ENCODE assay signal across 11 cellular contexts in the genomic region with DNA sequence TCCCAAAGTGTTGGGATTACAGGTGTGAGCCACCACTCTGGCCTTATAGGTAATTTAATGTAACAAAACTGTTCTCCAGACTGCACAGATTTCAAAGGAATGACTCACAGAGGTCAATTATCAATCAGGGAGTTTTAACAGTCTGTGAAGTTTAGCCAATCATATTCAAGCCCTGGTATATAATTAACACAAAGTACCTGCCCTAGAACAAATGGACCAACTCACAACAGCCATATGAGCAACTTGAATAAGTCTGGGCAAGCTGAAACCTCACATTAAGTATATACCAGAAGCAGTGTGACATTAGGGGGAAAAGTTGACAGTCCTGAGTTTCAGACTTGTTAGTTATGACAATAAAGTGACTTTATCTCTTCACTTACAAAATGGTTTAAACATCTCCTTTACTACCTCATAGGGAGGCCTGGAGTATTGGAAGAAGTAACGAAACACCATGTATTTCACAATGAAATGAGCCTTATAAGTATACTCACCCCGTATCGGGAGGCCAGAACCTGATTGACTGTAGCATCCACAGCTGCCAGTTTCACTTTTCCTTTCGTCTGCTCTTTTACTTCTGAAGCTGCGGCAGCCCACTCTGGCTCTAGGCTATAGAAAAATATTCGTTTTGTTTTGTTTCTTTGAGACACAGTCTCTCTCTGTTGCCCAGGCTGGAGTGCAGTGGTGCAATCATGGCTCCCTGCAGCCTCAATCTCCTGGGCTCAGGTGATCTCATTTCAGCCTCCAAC. TPM values are rescaled to one million over a fixed set of nuclear protein-coding genes. Genes with fewer than 3 reads are reported as not detected.
A peak's percentile ranks its signal among the peaks of the same experiment; 100 is the strongest.
DNase-seq lines count a peak whose midpoint lies in the region; ATAC-seq and TF ChIP-seq lines count a peak whose summit lies in the region.
"Had no signal": no experiment of that assay in that cellular context is flagged by ENCODE, and none has a peak within 500 bp of the region (broad histone marks: within the 10 kb centered on the region; RNA-seq: fewer than 3 reads in every experiment).

No MANE protein-coding gene starts in this region.

- no peaks in the 10 kb centered on the region for H3K27me3 Mint-ChIP-seq in endodermal cell (ENCODE audit: insufficient read depth)

- H3K36me3 Mint-ChIP-seq in endodermal cell (ENCODE audit: low read depth), result peaks cover 94% of the 10 kb centered on the region

- no peaks in the 10 kb centered on the region for H3K9me3 Mint-ChIP-seq in endodermal cell

- no peak overlapping the region for H3K9ac ChIP-seq in endodermal cell (ENCODE audit: extremely low read depth, low read length, poor library complexity, severe bottlenecking)

- TF ChIP-seq CTCF in GM12865 (IDR thresholded peaks at IDR 0.05; ENCODE audit: insufficient read depth, low read depth, low read length, missing control alignments) (no peak), fibroblast of villous mesenchyme (IDR thresholded peaks at IDR 0.05; ENCODE audit: insufficient read depth, low read depth, low read length) (no peak), foreskin fibroblast (IDR thresholded peaks at IDR 0.05; ENCODE audit: low read depth, low read length) (no peak), endodermal cell (conservative IDR thresholded peaks at IDR 0.05) (no peak)

- WGBS in endodermal cell (ENCODE audit: insufficient coverage in 1 of 2, insufficient read length in 1 of 2), 2 experiments, result 93 to 96% methylated on average over 6 of the region's 6 CpGs

- H3K27me3 ChIP-seq in endodermal cell (ENCODE audit: control insufficient read depth, insufficient read depth, low read length, poor library complexity, severe bottlenecking), result no peaks in the 10 kb centered on the region
- H3K27me3 ChIP-seq: ascending aorta had no signal

- H3K4me1 ChIP-seq in endodermal cell (ENCODE audit: control insufficient read depth, insufficient read depth, low read length), result no peaks in the 10 kb centered on the region
- H3K4me1 ChIP-seq: ascending aorta, psoas muscle had no signal

- no peak overlapping the region for H3K27ac ChIP-seq in endodermal cell (ENCODE audit: low read depth, low read length)
- H3K27ac ChIP-seq: ascending aorta, psoas muscle had no signal

- no peaks in the 10 kb centered on the region for H3K4me1 Mint-ChIP-seq in endodermal cell

- H3K36me3 ChIP-seq in endodermal cell (ENCODE audit: control insufficient read depth, insufficient read depth, low read length), result peaks cover 92% of the 10 kb centered on the region

- no peaks in the 10 kb centered on the region for H3K9me3 ChIP-seq in endodermal cell (ENCODE audit: control insufficient read depth, low read length)
- H3K9me3 ChIP-seq: ascending aorta, psoas muscle had no signal

- H3K4me3 ChIP-seq in GM12865 (ENCODE audit: low read depth, low read length) (peak overlapping the region; percentile 10; the same call in 1 of the 2 replicates), fibroblast of villous mesenchyme (ENCODE audit: low read depth, low read length) (no peak overlapping the region), foreskin fibroblast (ENCODE audit: low read depth in 1 of 2, low read length in 2 of 2) (no peak overlapping the region), endodermal cell (ENCODE audit: low read length) (no peak overlapping the region)
- H3K4me3 ChIP-seq: ascending aorta, psoas muscle had no signal

- H3K27ac Mint-ChIP-seq in endodermal cell, result no peak overlapping the region

- peak; percentile 80 for ATAC-seq in GM19463 (IDR thresholded peaks at IDR 0.05; ENCODE audit: unreplicated experiment)
- peak; percentile 81 for ATAC-seq in HG03196 (IDR thresholded peaks at IDR 0.05; ENCODE audit: unreplicated experiment)
- ATAC-seq: HepG2, psoas muscle had no signal

- DNase-seq in GM12865 (ENCODE audit: low read depth) (peak; percentile 83), fibroblast of villous mesenchyme (ENCODE audit: low read depth) (peak; percentile 10), foreskin fibroblast (no peak), putamen (ENCODE audit: low spot score) (no peak), endodermal cell (no peak), amygdala (lab: John Stamatoyannopoulos, UW) (no peak)
- DNase-seq: psoas muscle had no signal

- no peak overlapping the region for H3K4me3 Mint-ChIP-seq in endodermal cell

RNA-seq across cellular contexts. Expression of a gene that starts 22.2 kb away (rescaled TPM):
- 276 and 412 TPM in 2 replicates for total RNA-seq in fibroblast of villous mesenchyme
- total RNA-seq in endodermal cell, result 100 to 1,000 TPM; 402 to 408 TPM
- polyA plus RNA-seq in endodermal cell (2013, experiment 1 of 2), result 325 TPM
- 329 TPM for polyA plus RNA-seq in endodermal cell (2013, experiment 2 of 2)

Comparison
In these comparisons a context has a peak if more than half of its experiments do, and no peak if none do; other contexts are left out.
1. DNase-seq: peak in GM12865 (single experiment) and fibroblast of villous mesenchyme (single experiment); none in foreskin fibroblast (0 of 2), putamen (single experiment), endodermal cell (single experiment) and amygdala (0 of 56).